7 cellular contexts compared by ENCODE assay signal in the genomic region with DNA sequence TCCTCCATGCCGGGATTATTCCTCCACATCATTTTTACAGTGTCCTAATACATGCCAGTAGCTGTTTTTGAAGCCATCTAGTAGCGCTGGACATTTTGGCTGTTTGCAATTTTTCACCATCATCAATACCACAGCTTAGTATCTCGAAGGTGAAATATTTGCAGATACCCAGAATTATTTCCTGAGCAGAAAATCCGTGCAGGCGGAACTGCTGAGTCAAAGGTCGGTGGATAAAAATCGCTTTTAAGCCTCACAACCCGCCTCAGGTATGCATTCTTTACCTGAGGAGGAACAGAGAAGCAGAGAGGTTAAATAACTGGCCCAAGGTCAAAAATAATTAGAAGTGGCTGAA.
A peak's percentile ranks its signal among the peaks of the same experiment; 100 is the strongest.
DNase-seq lines count a peak whose midpoint lies in the region; FAIRE-seq and TF ChIP-seq lines count a peak whose summit lies in the region.

No MANE protein-coding gene starts in this region.

- H3K9me3 ChIP-seq in OCI-LY3 (ENCODE audit: insufficient read depth, low read length) (no peaks in the 10 kb centered on the region), neuron (ENCODE audit: low read length) (no peaks in the 10 kb centered on the region)
- no peaks in the 10 kb centered on the region for H3K9me3 ChIP-seq in effector memory CD4-positive, alpha-beta T cell (ENCODE audit: control insufficient read depth, low read length)

- peak overlapping the region; percentile 70 for H3K27ac ChIP-seq in OCI-LY3 (ENCODE audit: low read length)
- H3K27ac ChIP-seq in effector memory CD4-positive, alpha-beta T cell (ENCODE audit: insufficient read depth, low read length, poor library complexity, severe bottlenecking): peak overlapping the region; percentile 97

- H2AFZ ChIP-seq in OCI-LY3 (ENCODE audit: low read depth, low read length) (peak overlapping the region; percentile 96), neuron (ENCODE audit: low read depth, low read length) (peak overlapping the region; percentile 90)

- peak overlapping the region; percentile 95 for H3K9ac ChIP-seq in OCI-LY3 (ENCODE audit: low read length)

- peaks cover 43% of the 10 kb centered on the region for H3K79me2 ChIP-seq in OCI-LY3 (ENCODE audit: low read length)

- peaks cover 33% of the 10 kb centered on the region for H4K20me1 ChIP-seq in OCI-LY3 (ENCODE audit: insufficient read depth, low read length)

- H3K4me1 ChIP-seq in OCI-LY3 (ENCODE audit: low read length) (peaks cover 18% of the 10 kb centered on the region), neuron (ENCODE audit: insufficient read depth, low read length) (peaks cover 22% of the 10 kb centered on the region)
- peaks cover 5% of the 10 kb centered on the region for H3K4me1 ChIP-seq in effector memory CD4-positive, alpha-beta T cell (ENCODE audit: control insufficient read depth, insufficient read depth, low read length, poor library complexity, severe bottlenecking)

- no peak for DNase-seq in GM19239 (ENCODE audit: insufficient read length, low spot score)
- DNase-seq in effector memory CD4-positive, alpha-beta T cell: no peak
- DNase-seq in UCSD-AML1 (lab: John Stamatoyannopoulos, UW; ENCODE audit: unreplicated experiment): no peak
- no peak for DNase-seq in NCI-H226
- no peak for DNase-seq in NCI-H2107 treated with DMSO at 0.1 percent for 48 hours (lab: John Stamatoyannopoulos, UW; ENCODE audit: unreplicated experiment)

- H3K4me3 ChIP-seq in OCI-LY3 (ENCODE audit: low read length) (peak overlapping the region; percentile 100), neuron (ENCODE audit: low read length) (peak overlapping the region; percentile 99)
- H3K4me3 ChIP-seq in effector memory CD4-positive, alpha-beta T cell (ENCODE audit: insufficient read depth, low read depth, low read length, poor library complexity, severe bottlenecking): peak overlapping the region; percentile 95

- TF ChIP-seq CTCF in OCI-LY3 (IDR thresholded peaks at IDR 0.05; ENCODE audit: low read depth, low read length): no peak

- peak overlapping the region; percentile 92 for H3K4me2 ChIP-seq in OCI-LY3 (ENCODE audit: low read length)

- FAIRE-seq in GM19239 (lab: Jason Lieb, UNC): peak; percentile 64

- H3K27me3 ChIP-seq in OCI-LY3 (ENCODE audit: low read depth, low read length) (peaks cover 2% of the 10 kb centered on the region; the same call in 1 of the 2 replicates), neuron (ENCODE audit: insufficient read depth, low read length) (no peaks in the 10 kb centered on the region)
- H3K27me3 ChIP-seq in effector memory CD4-positive, alpha-beta T cell (replicated peaks; ENCODE audit: control insufficient read depth, insufficient read depth, low read length, poor library complexity, severe bottlenecking): no peaks in the 10 kb centered on the region

- peaks cover 25% of the 10 kb centered on the region for H3K36me3 ChIP-seq in OCI-LY3 (replicated peaks; ENCODE audit: low read depth, low read length)
- peaks cover 4% of the 10 kb centered on the region for H3K36me3 ChIP-seq in effector memory CD4-positive, alpha-beta T cell (ENCODE audit: control insufficient read depth, insufficient read depth, low read length)
- H3K36me3 ChIP-seq in neuron (ENCODE audit: insufficient read depth, low read length): peaks cover 22% of the 10 kb centered on the region
